ENCODE assay signal across 13 cellular contexts in genomic region chr10:93752761-93753160, GRCh38. TPM values are rescaled to one million over a fixed set of nuclear protein-coding genes. Genes with fewer than 3 reads are reported as not detected.
DNase-seq lines count a peak whose midpoint lies in the region; ATAC-seq and TF ChIP-seq lines count a peak whose summit lies in the region.
"Had no signal": no experiment of that assay in that cellular context is flagged by ENCODE, and none has a peak within 500 bp of the region (broad histone marks: within the 10 kb centered on the region; RNA-seq: fewer than 3 reads in every experiment).

No MANE protein-coding gene starts in this region.

- H3K36me3 ChIP-seq in osteoblast (ENCODE audit: insufficient read depth, low read length) = no peaks in the 10 kb centered on the region

- H2AFZ ChIP-seq in osteoblast (ENCODE audit: low read length) = no peak overlapping the region

- no peaks in the 10 kb centered on the region for H3K79me2 ChIP-seq in osteoblast (ENCODE audit: insufficient read depth, low read length)

- H3K27ac ChIP-seq in osteoblast (ENCODE audit: low read depth, low read length) = no peak overlapping the region

- ATAC-seq in HG03354 (IDR thresholded peaks at IDR 0.05; ENCODE audit: poor library complexity, severe bottlenecking, unreplicated experiment) = no peak

- H3K4me1 ChIP-seq in osteoblast (ENCODE audit: insufficient read depth, low read length) = peaks cover 19% of the 10 kb centered on the region

- H3K4me2 ChIP-seq in osteoblast (ENCODE audit: insufficient read depth, low read length) = no peak overlapping the region

- H3K27me3 ChIP-seq in osteoblast (ENCODE audit: insufficient read depth, low read length) = no peaks in the 10 kb centered on the region

- DNase-seq in ELR (ENCODE audit: low read depth) (peak; percentile 81), NCI-H460 (ENCODE audit: extremely low read depth, low read depth) (peak; percentile 40), dermis blood vessel endothelial cell (peak; percentile 13), osteoblast (ENCODE audit: insufficient read length, low spot score, missing footprints) (peak; percentile 73), activated gamma-delta T cell treated with Interleukin-2 at 50 U/mL for 16 hours (no peak), hypothalamus (lab: John Stamatoyannopoulos, UW) (no peak)
- DNase-seq in stimulated activated CD4-positive, alpha-beta T cell treated with anti-CD3 and anti-CD28 coated beads, Interleukin-12 subunit alpha, Interleukin-12 subunit beta, amount 100 ng/mL, for 4 hours = no peak
- DNase-seq: activated T-cell treated with anti-CD3 and anti-CD28 coated beads, Interleukin-2, amount 50 U/mL, for 1 hour; cortex of kidney; GDM1; NCI-H524 had no signal

- no peaks in the 10 kb centered on the region for H4K20me1 ChIP-seq in osteoblast (ENCODE audit: insufficient read depth, low read length)

- no peak overlapping the region for H3K4me3 ChIP-seq in osteoblast (ENCODE audit: insufficient read depth, low read length)

- no peaks in the 10 kb centered on the region for H3K9me3 ChIP-seq in osteoblast (ENCODE audit: low read depth, low read length)

- TF ChIP-seq CTCF in osteoblast (IDR thresholded peaks at IDR 0.05; ENCODE audit: extremely low read depth, low read depth, low read length) = no peak

RNA-seq across cellular contexts. Expression of gene LGI1, which starts 5.0 kb away (rescaled TPM):
- total RNA-seq in NCI-H460 (2014; rRNA removed; shearing (Covaris generic)) = 0.23 and 0.32 TPM in 2 replicates
- not detected in 2 replicates for polyA plus RNA-seq in NCI-H460 (2014; cell fraction: nucleus; rRNA removed)
- not detected in 2 replicates for total RNA-seq in dermis blood vessel endothelial cell
- total RNA-seq in osteoblast = 0.29 TPM in 1 of 2 replicates, not detected in the other
- total RNA-seq: T-helper 2 cell treated with Interferon-gamma antibody and Interleukin-4, amounts not matched to agents 100 ng/mL and 5 ng/mL, for 36 hours had no signal

RNA-seq across cellular contexts. Expression of gene FRA10AC1, which starts 50.4 kb away (rescaled TPM):
- total RNA-seq in NCI-H460 (2014; rRNA removed; shearing (Covaris generic)) = 14.1 and 19.9 TPM in 2 replicates
- 36.0 and 45.3 TPM in 2 replicates for polyA plus RNA-seq in NCI-H460 (2014; cell fraction: nucleus; rRNA removed)
- total RNA-seq in dermis blood vessel endothelial cell (5.1 and 5.8 TPM in 2 replicates), osteoblast (8.7 and 28.3 TPM in 2 replicates)

Comparison
In these comparisons a context has a peak if more than half of its experiments do, and no peak if none do; other contexts are left out.
1. DNase-seq: peak in ELR (single experiment), NCI-H460 (single experiment), dermis blood vessel endothelial cell (single experiment) and osteoblast (single experiment); none in stimulated activated CD4-positive, alpha-beta T cell treated with anti-CD3 and anti-CD28 coated beads, Interleukin-12 subunit alpha, Interleukin-12 subunit beta, amount 100 ng/mL, for 4 hours (single experiment), activated gamma-delta T cell treated with Interleukin-2 at 50 U/mL for 16 hours (single experiment) and hypothalamus (0 of 51).